ENCODE assay signal across 13 cellular contexts in the genomic region with DNA sequence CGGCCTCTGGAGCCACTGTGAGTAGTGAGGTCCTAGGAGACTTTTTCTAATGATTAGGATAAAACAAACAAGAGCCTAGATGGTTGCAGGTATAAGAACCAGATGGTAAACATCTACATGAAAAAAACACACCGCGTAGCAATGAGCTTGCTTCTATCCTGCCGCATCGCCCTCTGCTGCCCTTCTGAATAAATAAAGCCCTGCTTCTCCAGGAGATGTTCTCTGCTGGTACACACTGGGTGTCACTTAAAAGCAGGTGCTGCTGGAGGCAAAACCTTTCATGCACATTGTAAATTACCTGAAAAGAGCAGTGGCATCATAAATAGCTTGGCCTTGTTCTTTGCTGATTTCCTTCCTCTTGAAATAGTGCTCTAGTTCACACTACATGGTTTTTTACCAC.
DNase-seq lines count a peak whose midpoint lies in the region; ATAC-seq and TF ChIP-seq lines count a peak whose summit lies in the region.
"Had no signal": no experiment of that assay in that cellular context is flagged by ENCODE, and none has a peak within 500 bp of the region (broad histone marks: within the 10 kb centered on the region; RNA-seq: fewer than 3 reads in every experiment).

No MANE protein-coding gene starts in this region.

- H3K27ac ChIP-seq in PC-3 (ENCODE audit: low read length) (no peak overlapping the region), upper lobe of right lung (no peak overlapping the region)
- H3K27ac ChIP-seq: transverse colon had no signal

- no peaks in the 10 kb centered on the region for H3K9me2 ChIP-seq in PC-3 (replicated peaks; ENCODE audit: low read length)

- no peaks in the 10 kb centered on the region for H3F3A ChIP-seq in PC-3 (ENCODE audit: low read length, unreplicated experiment)

- ATAC-seq in PC-3 (peak; percentile 38; the same call in 1 of the 2 replicates), GM21447 (IDR thresholded peaks at IDR 0.05; ENCODE audit: unreplicated experiment) (no peak), upper lobe of right lung (no peak)

- CTCF ChIA-PET in PC-3 (lab: Charles Lee): interaction anchor here (0.5 kb wide), 1 partner anchor 244 kb away, joined by 3 read pairs; no protein-coding TSS in a partner anchor
- CTCF ChIA-PET in activated CD4-positive, alpha-beta memory T cell treated with anti-CD3 and anti-CD28 coated beads for 36 hours (lab: Charles Lee): interaction anchor here (0.9 kb wide), 1 partner anchor 221 kb away, joined by 3 read pairs; no protein-coding TSS in a partner anchor

- H3K4me3 Mint-ChIP-seq in activated CD4-positive, alpha-beta memory T cell treated with anti-CD3 and anti-CD28 coated beads for 36 hours: no peak overlapping the region
- H3K4me3 Mint-ChIP-seq: nephron had no signal

- in situ Hi-C loops in ACHN (cut with HindIII; ENCODE audit: low pct_ligation_motif_present, low pct_unique_long_range_greater_than_20kb, low sequenced_read_pairs): no loop called here

- no TSS peak for BruUV-seq in PC-3 (replicated peaks; lab: Mats Ljungman, UMichigan)

- no peaks in the 10 kb centered on the region for H3K79me2 ChIP-seq in PC-3 (ENCODE audit: low read length)

- 0 out of 3 replicates have a peak, but pooled peaks have one; percentile 21 for TF ChIP-seq CTCF in GM12872 (IDR thresholded peaks at IDR 0.05; ENCODE audit: insufficient read depth, low read depth, low read length)
- TF ChIP-seq CTCF in PC-3 (conservative IDR thresholded peaks at IDR 0.05; ENCODE audit: low read depth, low read length): no peak; the same call in 1 of the 2 replicates
- peak; percentile 16 for TF ChIP-seq CTCF in fibroblast of villous mesenchyme (IDR thresholded peaks at IDR 0.05; ENCODE audit: insufficient read depth, low read depth, low read length)
- no peak for TF ChIP-seq CTCF in upper lobe of right lung (IDR thresholded peaks at IDR 0.05)

- H2AFZ ChIP-seq in PC-3 (ENCODE audit: low read length): no peak overlapping the region

- H3K4me1 Mint-ChIP-seq in activated CD4-positive, alpha-beta memory T cell treated with anti-CD3 and anti-CD28 coated beads for 36 hours (ENCODE audit: low read depth): no peaks in the 10 kb centered on the region

- DNase-seq in ACHN (peak; percentile 6), PC-3 (no peak), fibroblast of villous mesenchyme (ENCODE audit: low read depth) (no peak), A172 (ENCODE audit: low spot score) (no peak), upper lobe of right lung (no peak)
- no peak for DNase-seq in activated CD4-positive, alpha-beta memory T cell treated with anti-CD3 and anti-CD28 coated beads for 36 hours
- DNase-seq: hippocampal formation, KG1, Right ventricle myocardium superior, transverse colon had no signal

- H3K36me3 ChIP-seq in PC-3 (ENCODE audit: low read depth, low read length): no peaks in the 10 kb centered on the region
- no peaks in the 10 kb centered on the region for H3K36me3 ChIP-seq in upper lobe of right lung
- H3K36me3 ChIP-seq: transverse colon had no signal

- no peak overlapping the region for H3K27ac Mint-ChIP-seq in activated CD4-positive, alpha-beta memory T cell treated with anti-CD3 and anti-CD28 coated beads for 36 hours
- H3K27ac Mint-ChIP-seq: nephron had no signal

- H3K4me1 ChIP-seq in PC-3 (ENCODE audit: insufficient read depth, low read length): peaks cover 18% of the 10 kb centered on the region
- H3K4me1 ChIP-seq in upper lobe of right lung: no peaks in the 10 kb centered on the region
- H3K4me1 ChIP-seq: transverse colon had no signal

- intact Hi-C loops in PC-3 (cut with micrococcal nuclease) (no loop called here), upper lobe of right lung (cut with DNase I) (no loop called here)
- intact Hi-C loops in activated CD4-positive, alpha-beta memory T cell treated with anti-CD3 and anti-CD28 coated beads for 36 hours (cut with micrococcal nuclease): no loop called here

- no peak overlapping the region for H3K9ac ChIP-seq in PC-3 (ENCODE audit: low read length)

- no peaks in the 10 kb centered on the region for H3K36me3 Mint-ChIP-seq in activated CD4-positive, alpha-beta memory T cell treated with anti-CD3 and anti-CD28 coated beads for 36 hours

- H3K9me3 Mint-ChIP-seq in activated CD4-positive, alpha-beta memory T cell treated with anti-CD3 and anti-CD28 coated beads for 36 hours: no peaks in the 10 kb centered on the region
- H3K9me3 Mint-ChIP-seq: nephron had no signal

- no peaks in the 10 kb centered on the region for H4K20me1 ChIP-seq in PC-3 (ENCODE audit: low read length)

- no peak overlapping the region for H3K4me3 ChIP-seq in PC-3 (ENCODE audit: low read length)
- no peak overlapping the region for H3K4me3 ChIP-seq in fibroblast of villous mesenchyme (ENCODE audit: low read depth, low read length)
- no peak overlapping the region for H3K4me3 ChIP-seq in upper lobe of right lung
- H3K4me3 ChIP-seq: transverse colon had no signal

- H3K4me2 ChIP-seq in PC-3 (ENCODE audit: low read length): no peak overlapping the region

- H3K9me3 ChIP-seq in PC-3 (ENCODE audit: low read length) (no peaks in the 10 kb centered on the region), upper lobe of right lung (no peaks in the 10 kb centered on the region)
- H3K9me3 ChIP-seq: transverse colon had no signal

- H3K27me3 Mint-ChIP-seq in activated CD4-positive, alpha-beta memory T cell treated with anti-CD3 and anti-CD28 coated beads for 36 hours: peaks cover 3% of the 10 kb centered on the region

- POLR2A ChIA-PET in PC-3 (lab: Charles Lee; ENCODE audit: unreplicated experiment): no interaction called here
- POLR2A ChIA-PET in activated CD4-positive, alpha-beta memory T cell treated with anti-CD3 and anti-CD28 coated beads for 36 hours (lab: Charles Lee): no interaction called here

- H3K27me3 ChIP-seq in PC-3 (ENCODE audit: low read length) (no peaks in the 10 kb centered on the region), upper lobe of right lung (no peaks in the 10 kb centered on the region)
- H3K27me3 ChIP-seq: transverse colon had no signal

Comparison
In these comparisons a context has a peak if more than half of its experiments do, and no peak if none do; other contexts are left out.
1. CTCF ChIP-seq: peak in GM12872 (single experiment) and fibroblast of villous mesenchyme (single experiment); none in PC-3 (single experiment) and upper lobe of right lung (single experiment).